ENCODE assay signal across 27 cellular contexts in genomic region chr3:31765856-31766255, GRCh38.
"Had no signal": no experiment of that assay in that cellular context is flagged by ENCODE, and none has a peak within 500 bp of the region (broad histone marks: within the 10 kb centered on the region; RNA-seq: fewer than 3 reads in every experiment).

No MANE protein-coding gene starts in this region.

- DNase-seq: activated CD4-positive, alpha-beta T cell treated with anti-CD3 and anti-CD28 coated beads for 1 hour; activated CD8-positive, alpha-beta memory T cell treated with anti-CD3 and anti-CD28 coated beads for 24 hours; activated effector memory CD4-positive, alpha-beta T cell treated with anti-CD3 and anti-CD28 coated beads, Interleukin-2, amount 50 U/mL, for 16 hours; activated naive CD4-positive, alpha-beta T cell treated with anti-CD3 and anti-CD28 coated beads for 36 hours; activated naive CD8-positive, alpha-beta T cell treated with anti-CD3 and anti-CD28 coated beads for 36 hours; adrenal gland; aorta; body of pancreas; effector memory CD4-positive, alpha-beta T cell; erythroblast; gastrocnemius medialis; islet precursor cell; left ventricle myocardium inferior; naive thymus-derived CD4-positive, alpha-beta T cell; stimulated activated CD4-positive, alpha-beta T cell treated with anti-CD3 and anti-CD28 coated beads, Interleukin-15, amount 100 ng/mL, for 24 hours; stimulated activated CD4-positive, alpha-beta T cell treated with anti-CD3 and anti-CD28 coated beads, Interleukin-2, amount 100 ng/mL, for 24 hours; stimulated activated naive CD4-positive, alpha-beta T cell treated with Interleukin-2 at 50 U/mL for 16 hours; T-helper 9 cell; trophoblast cell; uterus; WERI-Rb-1 had no signal

- H3K27ac ChIP-seq: adrenal gland, body of pancreas, gastrocnemius medialis, hepatocyte, left ventricle myocardium inferior, right atrium auricular region, thoracic aorta, uterus, WERI-Rb-1 had no signal

- H3K9me3 Mint-ChIP-seq: activated naive CD4-positive, alpha-beta T cell treated with anti-CD3 and anti-CD28 coated beads for 36 hours; activated naive CD8-positive, alpha-beta T cell treated with anti-CD3 and anti-CD28 coated beads for 36 hours; mesothelial cell of epicardium; naive thymus-derived CD4-positive, alpha-beta T cell had no signal

- H3K4me1 ChIP-seq: adrenal gland, body of pancreas, gastrocnemius medialis, left ventricle myocardium inferior, uterus had no signal

- H2AFZ ChIP-seq: hepatocyte had no signal

- H3K27ac Mint-ChIP-seq: activated naive CD4-positive, alpha-beta T cell treated with anti-CD3 and anti-CD28 coated beads for 36 hours; activated naive CD8-positive, alpha-beta T cell treated with anti-CD3 and anti-CD28 coated beads for 36 hours; mesothelial cell of epicardium had no signal

- FAIRE-seq: colon had no signal

- H3K4me3 ChIP-seq: adrenal gland, body of pancreas, gastrocnemius medialis, hepatocyte, left ventricle myocardium inferior, lung, right atrium auricular region, thoracic aorta, uterus had no signal

- ATAC-seq: body of pancreas; gastrocnemius medialis; naive thymus-derived CD4-positive, alpha-beta T cell had no signal

- H3K4me3 Mint-ChIP-seq: activated naive CD4-positive, alpha-beta T cell treated with anti-CD3 and anti-CD28 coated beads for 36 hours; activated naive CD8-positive, alpha-beta T cell treated with anti-CD3 and anti-CD28 coated beads for 36 hours; mesothelial cell of epicardium; naive thymus-derived CD4-positive, alpha-beta T cell had no signal

- H3K9me3 ChIP-seq: adrenal gland, body of pancreas, gastrocnemius medialis, left ventricle myocardium inferior, right atrium auricular region, thoracic aorta, uterus had no signal

- H3K27me3 Mint-ChIP-seq: naive thymus-derived CD4-positive, alpha-beta T cell had no signal

- H3K4me2 ChIP-seq: hepatocyte had no signal

- H3K36me3 ChIP-seq: adrenal gland, gastrocnemius medialis, left ventricle myocardium inferior, right atrium auricular region, thoracic aorta, uterus, WERI-Rb-1 had no signal
